8 cellular contexts compared by ENCODE assay signal in genomic region chr3:75641107-75641517, GRCh38. TPM values are rescaled to one million over a fixed set of nuclear protein-coding genes. Genes with fewer than 3 reads are reported as not detected.
A peak's percentile ranks its signal among the peaks of the same experiment; 100 is the strongest.
DNase-seq lines count a peak whose midpoint lies in the region; ATAC-seq lines count a peak whose summit lies in the region.
"Not testable (repeated sequence)": the region's sequence is repeated elsewhere in the genome, so short reads cannot be mapped to it uniquely, and the experiment has no call there.

No MANE protein-coding gene starts in this region.

- H3K4me3 ChIP-seq in rectal smooth muscle tissue (ENCODE audit: low read length), result peak overlapping the region; percentile 62

- H3K36me3 ChIP-seq in rectal smooth muscle tissue (ENCODE audit: control insufficient read depth, insufficient read depth, low read length), result not testable (repeated sequence)

- peak; percentile 54 for DNase-seq in CD1c-positive myeloid dendritic cell (ENCODE audit: extremely low spot score)
- peak; percentile 83 for DNase-seq in HT1080 (ENCODE audit: low read depth)
- DNase-seq in activated CD8-positive, alpha-beta memory T cell treated with anti-CD3 and anti-CD28 coated beads for 24 hours, result peak; percentile 76
- DNase-seq in cerebellum (ENCODE audit: low spot score), result peak; percentile 78
- DNase-seq in Right ventricle myocardium superior, result peak; percentile 89
- DNase-seq in medulla oblongata (ENCODE audit: extremely low spot score), result peak; percentile 95
- not testable (repeated sequence) for DNase-seq in substantia nigra (lab: John Stamatoyannopoulos, UW)

- H3K9ac ChIP-seq in rectal smooth muscle tissue (ENCODE audit: low read length), result not testable (repeated sequence)

- not testable (repeated sequence) for H3K27ac ChIP-seq in rectal smooth muscle tissue (ENCODE audit: low read depth, low read length)
- H3K27ac ChIP-seq in substantia nigra (ENCODE audit: low read depth, low read length, poor library complexity, severe bottlenecking), result peak overlapping the region; percentile 69

- not testable (repeated sequence) for H3K4me1 ChIP-seq in rectal smooth muscle tissue (ENCODE audit: control insufficient read depth, insufficient read depth, low read length)

- intact Hi-C loops in Right ventricle myocardium superior (cut with DNase I), result not testable (repeated sequence)

- ATAC-seq in Right ventricle myocardium superior (ENCODE audit: poor library complexity), result not testable (repeated sequence)

- not testable (repeated sequence) for H3K27me3 ChIP-seq in rectal smooth muscle tissue (ENCODE audit: control insufficient read depth, insufficient read depth, low read length)

RNA-seq across cellular contexts. Expression of gene FRG2C, which starts 23.0 kb away (rescaled TPM):
- total RNA-seq in HT1080 (2014; rRNA removed; shearing (Covaris generic)), result not detected in 2 replicates
- not detected in 2 replicates for polyA plus RNA-seq in HT1080 (2015; cell fraction: cytosol; rRNA removed)
- polyA plus RNA-seq in HT1080 (2015; cell fraction: nucleus; rRNA removed), result not detected in 2 replicates
- not detected for total RNA-seq in cerebellum
- total RNA-seq in Right ventricle myocardium superior, result not detected
